ENCODE assay signal across 3 cellular contexts in the genomic region with DNA sequence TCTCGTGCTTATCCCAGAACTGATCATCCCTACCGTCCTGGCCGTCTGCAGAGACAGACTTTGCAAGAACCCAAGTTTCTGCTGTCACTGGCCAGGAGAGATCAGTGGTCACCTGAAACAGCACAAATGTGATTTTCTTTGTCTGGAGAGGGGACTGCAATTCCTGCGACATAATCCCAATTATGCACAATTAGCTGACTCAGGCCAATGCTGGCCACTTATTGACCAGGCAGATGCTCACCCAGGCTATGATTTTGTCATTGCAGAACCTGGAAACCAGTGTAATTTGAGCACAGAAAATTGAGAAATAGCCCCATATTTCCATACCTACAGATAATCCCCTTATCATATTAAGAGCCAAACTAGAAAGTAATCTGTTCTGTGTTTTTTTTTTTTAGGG.
TF ChIP-seq lines count a peak whose summit lies in the region.

No MANE protein-coding gene starts in this region.

TF ChIP-seq in A549, 52 proteins besides CTCF, POLR2A, EP300 and RAD21:
- TF ChIP-seq MAFK (IDR thresholded peaks at IDR 0.05; ENCODE audit: partially characterized antibody), result peak; percentile 45
- TF ChIP-seq CBX2 (IDR thresholded peaks at IDR 0.05; ENCODE audit: borderline replicate concordance, low read depth), result no peak
TF ChIP-seq in A549: peak in this region for 1.

TF ChIP-seq in IMR-90, 13 proteins besides CTCF, POLR2A, EP300 and RAD21:
- no peak for TF ChIP-seq RFX5 (IDR thresholded peaks at IDR 0.05; ENCODE audit: low read depth, low read length)
- TF ChIP-seq MAFK (IDR thresholded peaks at IDR 0.05; ENCODE audit: low read depth, low read length), result peak; percentile 57
- no peak for TF ChIP-seq NFE2L2 (IDR thresholded peaks at IDR 0.05; ENCODE audit: low read depth, low read length)
- TF ChIP-seq BHLHE40 (IDR thresholded peaks at IDR 0.05; ENCODE audit: low read depth, low read length), result no peak

TF ChIP-seq in HepG2, 621 proteins besides CTCF, POLR2A, EP300 and RAD21:
- TF ChIP-seq RBAK (CRISPR knock-in tag; IDR thresholded peaks at IDR 0.05), result no peak
- TF ChIP-seq MAFF (IDR thresholded peaks at IDR 0.05; ENCODE audit: low read depth, low read length), result peak; percentile 88
- peak; percentile 91 to 93 for TF ChIP-seq MAFK (conservative IDR thresholded peaks at IDR 0.05 in 1 of 2, IDR thresholded peaks at IDR 0.05 in 1 of 2; ENCODE audit: low read length in 2 of 2)
- TF ChIP-seq, protein P1, sequence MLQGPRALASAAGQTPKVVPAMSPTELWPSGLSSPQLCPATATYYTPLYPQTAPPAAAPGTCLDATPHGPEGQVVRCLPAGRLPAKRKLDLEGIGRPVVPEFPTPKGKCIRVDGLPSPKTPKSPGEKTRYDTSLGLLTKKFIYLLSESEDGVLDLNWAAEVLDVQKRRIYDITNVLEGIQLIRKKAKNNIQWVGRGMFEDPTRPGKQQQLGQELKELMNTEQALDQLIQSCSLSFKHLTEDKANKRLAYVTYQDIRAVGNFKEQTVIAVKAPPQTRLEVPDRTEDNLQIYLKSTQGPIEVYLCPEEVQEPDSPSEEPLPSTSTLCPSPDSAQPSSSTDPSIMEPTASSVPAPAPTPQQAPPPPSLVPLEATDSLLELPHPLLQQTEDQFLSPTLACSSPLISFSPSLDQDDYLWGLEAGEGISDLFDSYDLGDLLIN (CRISPR knock-in tag; IDR thresholded peaks at IDR 0.05; ENCODE audit: borderline replicate concordance), result no peak
- no peak for TF ChIP-seq REXO4 (CRISPR knock-in tag; IDR thresholded peaks at IDR 0.05; ENCODE audit: borderline replicate concordance)
- TF ChIP-seq, protein P2, sequence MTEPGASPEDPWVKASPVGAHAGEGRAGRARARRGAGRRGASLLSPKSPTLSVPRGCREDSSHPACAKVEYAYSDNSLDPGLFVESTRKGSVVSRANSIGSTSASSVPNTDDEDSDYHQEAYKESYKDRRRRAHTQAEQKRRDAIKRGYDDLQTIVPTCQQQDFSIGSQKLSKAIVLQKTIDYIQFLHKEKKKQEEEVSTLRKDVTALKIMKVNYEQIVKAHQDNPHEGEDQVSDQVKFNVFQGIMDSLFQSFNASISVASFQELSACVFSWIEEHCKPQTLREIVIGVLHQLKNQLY (CRISPR knock-in tag; IDR thresholded peaks at IDR 0.05), result no peak
